11 cellular contexts compared by ENCODE assay signal in genomic region chr21:35575280-35575915, GRCh38.
DNase-seq lines count a peak whose midpoint lies in the region; ATAC-seq and TF ChIP-seq lines count a peak whose summit lies in the region.
"Had no signal": no experiment of that assay in that cellular context is flagged by ENCODE, and none has a peak within 500 bp of the region (broad histone marks: within the 10 kb centered on the region; RNA-seq: fewer than 3 reads in every experiment).

No MANE protein-coding gene starts in this region.

- H3K9me3 Mint-ChIP-seq in CD14-positive monocyte, result peaks cover 0 to 4% (median 0%) of the 10 kb centered on the region in 7 donors
- H3K9me3 Mint-ChIP-seq: activated naive CD4-positive, alpha-beta T cell treated with anti-CD3 and anti-CD28 coated beads for 36 hours; nephron; stimulated activated memory B cell treated with anti-CD40 and anti-IgM and Interleukin-4, amounts not matched to agents 10 μg/mL and 1 μg/mL and 100 μg/mL, for 72 hours had no signal

- ATAC-seq in HG02884 (IDR thresholded peaks at IDR 0.05; ENCODE audit: unreplicated experiment), result no peak
- ATAC-seq in HG03139 (IDR thresholded peaks at IDR 0.05; ENCODE audit: unreplicated experiment), result no peak
- ATAC-seq: activated CD8-positive, alpha-beta memory T cell treated with anti-CD3 and anti-CD28 coated beads, Interleukin-2, amount 10 ng/mL, durations not matched to agents 7 days and 5 days; stimulated activated memory B cell treated with anti-CD40 and anti-IgM and Interleukin-4, amounts not matched to agents 10 μg/mL and 1 μg/mL and 100 μg/mL, for 72 hours had no signal

- no peak overlapping the region for H3K27ac Mint-ChIP-seq in CD14-positive monocyte
- H3K27ac Mint-ChIP-seq: activated CD8-positive, alpha-beta memory T cell treated with anti-CD3 and anti-CD28 coated beads, Interleukin-2, amount 10 ng/mL, durations not matched to agents 7 days and 5 days; activated naive CD4-positive, alpha-beta T cell treated with anti-CD3 and anti-CD28 coated beads for 36 hours; nephron; stimulated activated memory B cell treated with anti-CD40 and anti-IgM and Interleukin-4, amounts not matched to agents 10 μg/mL and 1 μg/mL and 100 μg/mL, for 72 hours had no signal

- no peaks in the 10 kb centered on the region for H3K4me1 Mint-ChIP-seq in CD14-positive monocyte
- H3K4me1 Mint-ChIP-seq: stimulated activated memory B cell treated with anti-CD40 and anti-IgM and Interleukin-4, amounts not matched to agents 10 μg/mL and 1 μg/mL and 100 μg/mL, for 72 hours had no signal

- peak; percentile 96 for DNase-seq in EH (ENCODE audit: low read depth)
- peak; percentile 49 for DNase-seq in NCI-H2107 treated with DMSO at 0.1 percent for 48 hours (lab: John Stamatoyannopoulos, UW; ENCODE audit: unreplicated experiment)
- peak; percentile 68 for DNase-seq in dedifferentiated amniotic fluid mesenchymal stem cell (ENCODE audit: extremely low spot score)
- peak; percentile 40 for DNase-seq in renal cortical epithelial cell (ENCODE audit: low read depth)
- DNase-seq in CD14-positive monocyte (ENCODE audit: low spot score), result no peak
- DNase-seq: activated CD8-positive, alpha-beta memory T cell treated with anti-CD3 and anti-CD28 coated beads, Interleukin-2, amount 10 ng/mL, durations not matched to agents 7 days and 5 days; activated naive CD4-positive, alpha-beta T cell treated with anti-CD3 and anti-CD28 coated beads for 36 hours had no signal

- no peak overlapping the region for H3K4me3 Mint-ChIP-seq in CD14-positive monocyte
- H3K4me3 Mint-ChIP-seq: activated CD8-positive, alpha-beta memory T cell treated with anti-CD3 and anti-CD28 coated beads, Interleukin-2, amount 10 ng/mL, durations not matched to agents 7 days and 5 days; activated naive CD4-positive, alpha-beta T cell treated with anti-CD3 and anti-CD28 coated beads for 36 hours; nephron; stimulated activated memory B cell treated with anti-CD40 and anti-IgM and Interleukin-4, amounts not matched to agents 10 μg/mL and 1 μg/mL and 100 μg/mL, for 72 hours had no signal

- H3K27me3 Mint-ChIP-seq in CD14-positive monocyte (ENCODE audit: low read depth in 3 of 3), result peaks cover 0 to 2% (median 1%) of the 10 kb centered on the region in 3 donors

- intact Hi-C loops in CD14-positive monocyte (cut with micrococcal nuclease), result no loop called here

- no peak for TF ChIP-seq CTCF in CD14-positive monocyte (IDR thresholded peaks at IDR 0.05)

- no peaks in the 10 kb centered on the region for H3K36me3 Mint-ChIP-seq in CD14-positive monocyte
- H3K36me3 Mint-ChIP-seq: activated CD8-positive, alpha-beta memory T cell treated with anti-CD3 and anti-CD28 coated beads, Interleukin-2, amount 10 ng/mL, durations not matched to agents 7 days and 5 days; stimulated activated memory B cell treated with anti-CD40 and anti-IgM and Interleukin-4, amounts not matched to agents 10 μg/mL and 1 μg/mL and 100 μg/mL, for 72 hours had no signal
